25 cellular contexts compared by ENCODE assay signal in genomic region chr12:56867216-56867615, GRCh38.
"Had no signal": no experiment of that assay in that cellular context is flagged by ENCODE, and none has a peak within 500 bp of the region (broad histone marks: within the 10 kb centered on the region; RNA-seq: fewer than 3 reads in every experiment).

No MANE protein-coding gene starts in this region.

- H3K4me1 Mint-ChIP-seq: activated CD4-positive, alpha-beta T cell treated with anti-CD3 and anti-CD28 coated beads, Interleukin-2, amount 10 ng/mL, durations not matched to agents 24 days and 14 days; activated T-helper 17 cell treated with anti-CD3 and anti-CD28 coated beads, Interleukin-2, amount 50 U/mL, for 72 hours; brain; central memory CD8-positive, alpha-beta T cell; WTC11 had no signal

- H3K27me3 Mint-ChIP-seq: activated CD4-positive, alpha-beta T cell treated with anti-CD3 and anti-CD28 coated beads, Interleukin-2, amount 10 ng/mL, durations not matched to agents 24 days and 14 days had no signal

- H3K4me3 ChIP-seq: MG63, SJCRH30 had no signal

- DNase-seq: activated CD4-positive, alpha-beta memory T cell treated with anti-CD3 and anti-CD28 coated beads for 36 hours; activated CD4-positive, alpha-beta T cell treated with anti-CD3 and anti-CD28 coated beads, Interleukin-2, amount 10 ng/mL, durations not matched to agents 24 days and 14 days; activated CD4-positive, CD25-positive, alpha-beta regulatory T cell treated with anti-CD3 and anti-CD28 coated beads, Interleukin-2, amount 50 U/mL, for 72 hours; activated gamma-delta T cell; activated naive CD4-positive, alpha-beta T cell treated with anti-CD3 and anti-CD28 coated beads for 36 hours; activated T-cell treated with anti-CD3 and anti-CD28 coated beads for 4 hours; activated T-cell treated with anti-CD3 and anti-CD28 coated beads, Interleukin-2, amount 50 U/mL, for 48 hours; amygdala; MG63; NCI-H1105; NCI-H1436; NCI-H1694 treated with DMSO at 0.1 percent for 48 hours; NCI-H2029 treated with DMSO at 0.1 percent for 48 hours; NCI-H446; NCI-H524; Right ventricle myocardium superior; RPMI8226; SJCRH30; SW 1271 had no signal

- H3K27ac Mint-ChIP-seq: activated CD4-positive, alpha-beta memory T cell treated with anti-CD3 and anti-CD28 coated beads for 36 hours; activated CD4-positive, alpha-beta T cell treated with anti-CD3 and anti-CD28 coated beads, Interleukin-2, amount 10 ng/mL, durations not matched to agents 24 days and 14 days; activated naive CD4-positive, alpha-beta T cell treated with anti-CD3 and anti-CD28 coated beads for 36 hours; activated naive CD8-positive, alpha-beta T cell; activated T-helper 17 cell treated with anti-CD3 and anti-CD28 coated beads, Interleukin-2, amount 50 U/mL, for 72 hours; brain; WTC11 had no signal

- H3K4me1 ChIP-seq: SJCRH30 had no signal

- ATAC-seq: activated T-helper 17 cell treated with anti-CD3 and anti-CD28 coated beads, Interleukin-2, amount 50 U/mL, for 72 hours; SK-N-SH treated with all-trans-retinoic acid at 6 μM for 48 hours; WTC11 had no signal

- H3K4me3 Mint-ChIP-seq: activated CD4-positive, alpha-beta memory T cell treated with anti-CD3 and anti-CD28 coated beads for 36 hours; activated CD4-positive, alpha-beta T cell treated with anti-CD3 and anti-CD28 coated beads, Interleukin-2, amount 10 ng/mL, durations not matched to agents 24 days and 14 days; activated naive CD4-positive, alpha-beta T cell treated with anti-CD3 and anti-CD28 coated beads for 36 hours; activated naive CD8-positive, alpha-beta T cell; activated T-helper 17 cell treated with anti-CD3 and anti-CD28 coated beads, Interleukin-2, amount 50 U/mL, for 72 hours; brain; central memory CD8-positive, alpha-beta T cell; WTC11 had no signal

- H3K27ac ChIP-seq: SJCRH30 had no signal

- H3K36me3 ChIP-seq: MG63, SJCRH30 had no signal
